Comparison of ENCODE assay signal across 11 cellular contexts in the genomic region with DNA sequence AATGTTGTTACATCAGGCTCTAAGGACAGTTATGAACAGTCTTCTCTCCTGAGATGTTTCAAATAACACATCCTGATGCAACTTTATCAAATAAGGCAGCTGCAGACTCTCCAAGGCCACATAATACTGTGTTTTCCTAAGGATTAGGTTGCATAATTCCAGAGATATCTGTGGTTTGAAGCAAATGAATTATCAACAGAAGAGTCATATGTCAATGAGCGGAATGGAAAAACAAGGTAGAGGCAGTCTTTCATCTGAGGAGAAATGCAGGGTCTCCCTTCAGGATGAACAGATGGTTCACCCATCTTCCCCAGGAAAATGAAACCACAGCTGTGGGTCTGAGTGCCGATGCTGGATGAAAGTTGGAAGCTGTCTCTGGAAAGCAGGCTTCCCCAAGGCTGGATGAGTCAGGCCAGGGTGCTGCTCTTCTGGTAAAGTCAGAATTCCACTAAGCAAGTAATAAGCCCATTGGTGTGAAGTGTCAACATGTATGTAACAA. TPM values are rescaled to one million over a fixed set of nuclear protein-coding genes. Genes with fewer than 3 reads are reported as not detected.
DNase-seq lines count a peak whose midpoint lies in the region; ATAC-seq and TF ChIP-seq lines count a peak whose summit lies in the region.
"Had no signal": no experiment of that assay in that cellular context is flagged by ENCODE, and none has a peak within 500 bp of the region (broad histone marks: within the 10 kb centered on the region; RNA-seq: fewer than 3 reads in every experiment).

No MANE protein-coding gene starts in this region.

- no peak for TF ChIP-seq CTCF in AG04449 (IDR thresholded peaks at IDR 0.05; ENCODE audit: insufficient read depth, low read length, missing control alignments)
- TF ChIP-seq CTCF in foreskin fibroblast (IDR thresholded peaks at IDR 0.05; ENCODE audit: low read depth, low read length): no peak

- no peak overlapping the region for H3K4me3 Mint-ChIP-seq in naive thymus-derived CD8-positive, alpha-beta T cell
- no peak overlapping the region for H3K4me3 Mint-ChIP-seq in stimulated activated effector memory CD8-positive, alpha-beta T cell treated with anti-CD3 and anti-CD28 coated beads, Interleukin-12 subunit alpha, Interleukin-12 subunit beta, amount 100 ng/mL, for 72 hours

- CTCF ChIA-PET in AG04449 (lab: Yijun Ruan, JAX): interaction anchor here (1.1 kb wide), 1 partner anchor 14 kb away, joined by 4 read pairs; no protein-coding TSS in a partner anchor

- POLR2A ChIA-PET in AG04449 (lab: Yijun Ruan, JAX): interaction anchor here (0.7 to 1.2 kb wide), 2 partner anchors 57 to 775 kb away, joined by 3 to 8 read pairs; partner anchors contain the start of genes EIF5B and TXNDC9
- POLR2A ChIA-PET in naive thymus-derived CD8-positive, alpha-beta T cell (lab: Charles Lee): no interaction called here

- H3K4me3 ChIP-seq in AG04449 (ENCODE audit: low read depth, low read length) (peak overlapping the region; percentile 34), foreskin fibroblast (ENCODE audit: low read depth in 1 of 2, low read length in 2 of 2) (peak overlapping the region; percentile 32 to 41)
- H3K4me3 ChIP-seq: stomach had no signal

- peaks cover 0 to 15% (median 11%) of the 10 kb centered on the region in 9 donors for H3K9me3 Mint-ChIP-seq in naive thymus-derived CD8-positive, alpha-beta T cell
- no peaks in the 10 kb centered on the region for H3K9me3 Mint-ChIP-seq in stimulated activated effector memory CD8-positive, alpha-beta T cell treated with anti-CD3 and anti-CD28 coated beads, Interleukin-12 subunit alpha, Interleukin-12 subunit beta, amount 100 ng/mL, for 72 hours

- ATAC-seq in naive thymus-derived CD8-positive, alpha-beta T cell: no peak
- ATAC-seq in stimulated activated effector memory CD8-positive, alpha-beta T cell treated with anti-CD3 and anti-CD28 coated beads, Interleukin-12 subunit alpha, Interleukin-12 subunit beta, amount 100 ng/mL, for 72 hours: no peak

- no peak overlapping the region for H3K27ac Mint-ChIP-seq in naive thymus-derived CD8-positive, alpha-beta T cell
- H3K27ac Mint-ChIP-seq in stimulated activated effector memory CD8-positive, alpha-beta T cell treated with anti-CD3 and anti-CD28 coated beads, Interleukin-12 subunit alpha, Interleukin-12 subunit beta, amount 100 ng/mL, for 72 hours: no peak overlapping the region

- no peaks in the 10 kb centered on the region for H3K4me1 Mint-ChIP-seq in naive thymus-derived CD8-positive, alpha-beta T cell
- no peaks in the 10 kb centered on the region for H3K4me1 Mint-ChIP-seq in stimulated activated effector memory CD8-positive, alpha-beta T cell treated with anti-CD3 and anti-CD28 coated beads, Interleukin-12 subunit alpha, Interleukin-12 subunit beta, amount 100 ng/mL, for 72 hours

- no peaks in the 10 kb centered on the region for H3K27me3 Mint-ChIP-seq in naive thymus-derived CD8-positive, alpha-beta T cell

- peaks cover 24 to 38% (median 25%) of the 10 kb centered on the region in 3 donors for H3K36me3 Mint-ChIP-seq in naive thymus-derived CD8-positive, alpha-beta T cell
- H3K36me3 Mint-ChIP-seq in stimulated activated effector memory CD8-positive, alpha-beta T cell treated with anti-CD3 and anti-CD28 coated beads, Interleukin-12 subunit alpha, Interleukin-12 subunit beta, amount 100 ng/mL, for 72 hours: no peaks in the 10 kb centered on the region

- peak; percentile 63 for DNase-seq in AG04449 (ENCODE audit: low read depth, low spot score)
- DNase-seq in HK-2 (ENCODE audit: unreplicated experiment): peak; percentile 56
- DNase-seq in T1000 (lab: John Stamatoyannopoulos, UW): peak; percentile 25
- peak; percentile 56 to 81 for DNase-seq in foreskin fibroblast
- no peak for DNase-seq in T-helper 2 cell
- DNase-seq in naive thymus-derived CD8-positive, alpha-beta T cell: no peak
- no peak for DNase-seq in stimulated activated effector memory CD8-positive, alpha-beta T cell treated with anti-CD3 and anti-CD28 coated beads, Interleukin-12 subunit alpha, Interleukin-12 subunit beta, amount 100 ng/mL, for 72 hours (ENCODE audit: low spot score in 2 of 2)
- DNase-seq in OCI-M2 (lab: John Stamatoyannopoulos, UW; ENCODE audit: unreplicated experiment): no peak
- DNase-seq: activated CD4-positive, alpha-beta T cell treated with anti-CD3 and anti-CD28 coated beads for 48 hours; NCI-H1417; stomach had no signal

RNA-seq across cellular contexts. Expression of gene LYG1, which starts 22.2 kb away (rescaled TPM):
- 1 to 10 TPM; 3.8 to 4.5 TPM for total RNA-seq in naive thymus-derived CD8-positive, alpha-beta T cell
- polyA plus RNA-seq in naive thymus-derived CD8-positive, alpha-beta T cell: under 1 TPM in 1 of 3 donors, not detected in 2; 0.49 TPM

RNA-seq across cellular contexts. Expression of gene LYG2, which starts 23.4 kb away (rescaled TPM):
- total RNA-seq in naive thymus-derived CD8-positive, alpha-beta T cell: not detected
- polyA plus RNA-seq in naive thymus-derived CD8-positive, alpha-beta T cell: not detected
- polyA plus RNA-seq: stomach had no signal

RNA-seq across cellular contexts. Expression of gene TXNDC9, which starts 57.3 kb away (rescaled TPM):
- 10 to 100 TPM; 29.0 to 29.1 TPM for total RNA-seq in naive thymus-derived CD8-positive, alpha-beta T cell
- polyA plus RNA-seq in naive thymus-derived CD8-positive, alpha-beta T cell: 10 to 100 TPM; 44.3 to 53.4 (median 47.6) TPM

RNA-seq across cellular contexts. Expression of gene EIF5B, which starts 58.3 kb away (rescaled TPM):
- 10 to 100 TPM; 46.7 to 47.9 TPM for total RNA-seq in naive thymus-derived CD8-positive, alpha-beta T cell
- 10 to 100 TPM in 1 of 3 donors, 1 to 10 TPM in 2; 3.0 to 12.6 (median 5.9) TPM for polyA plus RNA-seq in naive thymus-derived CD8-positive, alpha-beta T cell

Comparison
In these comparisons a context has a peak if more than half of its experiments do, and no peak if none do; other contexts are left out.
1. DNase-seq: peak in AG04449 (single experiment), HK-2 (single experiment), T1000 (single experiment) and foreskin fibroblast (2 of 2); none in T-helper 2 cell (0 of 5), naive thymus-derived CD8-positive, alpha-beta T cell (0 of 10), stimulated activated effector memory CD8-positive, alpha-beta T cell treated with anti-CD3 and anti-CD28 coated beads, Interleukin-12 subunit alpha, Interleukin-12 subunit beta, amount 100 ng/mL, for 72 hours (0 of 2) and OCI-M2 (single experiment).